14 cellular contexts compared by ENCODE assay signal in genomic region chr5:11642398-11642797, GRCh38.
A peak's percentile ranks its signal among the peaks of the same experiment; 100 is the strongest.
DNase-seq lines count a peak whose midpoint lies in the region; ATAC-seq and TF ChIP-seq lines count a peak whose summit lies in the region.
"Had no signal": no experiment of that assay in that cellular context is flagged by ENCODE, and none has a peak within 500 bp of the region (broad histone marks: within the 10 kb centered on the region; RNA-seq: fewer than 3 reads in every experiment).

No MANE protein-coding gene starts in this region.

- peak overlapping the region; percentile 39 to 57 for H3K27ac Mint-ChIP-seq in natural killer cell
- H3K27ac Mint-ChIP-seq: CD8-positive, alpha-beta memory T cell; GM23338 had no signal

- no peaks in the 10 kb centered on the region for H3K27me3 Mint-ChIP-seq in natural killer cell (ENCODE audit: low read depth in 2 of 2)
- H3K27me3 Mint-ChIP-seq: CD4-positive, CD25-positive, alpha-beta regulatory T cell; CD8-positive, alpha-beta memory T cell had no signal

- H3K9me3 ChIP-seq in Loucy (ENCODE audit: insufficient read depth, low read depth, low read length), result no peaks in the 10 kb centered on the region
- H3K9me3 ChIP-seq: BE2C, Caco-2 had no signal

- no peaks in the 10 kb centered on the region for H3K79me2 ChIP-seq in Loucy (ENCODE audit: insufficient read depth, low read length)

- peak; percentile 4 for DNase-seq in CMK (ENCODE audit: low read depth)
- DNase-seq in UCSD-AML1 (lab: John Stamatoyannopoulos, UW; ENCODE audit: unreplicated experiment), result peak; percentile 16
- peak; percentile 29 for DNase-seq in natural killer cell
- DNase-seq in SHP77 (lab: John Stamatoyannopoulos, UW), result no peak
- DNase-seq: BE2C; Caco-2; CD4-positive, CD25-positive, alpha-beta regulatory T cell; CD8-positive, alpha-beta memory T cell; HCEC 1CT had no signal

- H2AFZ ChIP-seq in Loucy (ENCODE audit: low read length), result 0 out of 2 replicates have a peak overlapping the region, but pooled peaks have one; percentile 4
- H2AFZ ChIP-seq: GM23338 had no signal

- H3K36me3 ChIP-seq in Loucy (ENCODE audit: insufficient read depth, low read length), result no peaks in the 10 kb centered on the region
- H3K36me3 ChIP-seq: BE2C had no signal

- peak overlapping the region; percentile 81 for H3K4me3 Mint-ChIP-seq in natural killer cell
- H3K4me3 Mint-ChIP-seq: CD4-positive, CD25-positive, alpha-beta regulatory T cell; GM23338 had no signal

- no peaks in the 10 kb centered on the region for H3K27me3 ChIP-seq in Loucy (ENCODE audit: insufficient read depth, low read length, poor library complexity, severe bottlenecking)
- H3K27me3 ChIP-seq: BE2C had no signal

- H3K4me2 ChIP-seq in Loucy (ENCODE audit: low read depth, low read length, poor library complexity, severe bottlenecking), result peak overlapping the region; percentile 72
- H3K4me2 ChIP-seq: GM23338 had no signal

- H3K4me1 ChIP-seq in Loucy (ENCODE audit: insufficient read depth, low read length, poor library complexity, severe bottlenecking), result peaks cover 53% of the 10 kb centered on the region
- H3K4me1 ChIP-seq: BE2C, Caco-2 had no signal

- peaks cover 20 to 25% of the 10 kb centered on the region in 2 donors for H3K4me1 Mint-ChIP-seq in natural killer cell
- H3K4me1 Mint-ChIP-seq: CD4-positive, CD25-positive, alpha-beta regulatory T cell; GM23338 had no signal

- TF ChIP-seq CTCF in Loucy (conservative IDR thresholded peaks at IDR 0.05; ENCODE audit: low read length), result no peak
- TF ChIP-seq CTCF in natural killer cell (IDR thresholded peaks at IDR 0.05), result no peak

- peak overlapping the region; percentile 60 for H3K4me3 ChIP-seq in Loucy (ENCODE audit: low read length, poor library complexity, severe bottlenecking)
- H3K4me3 ChIP-seq: GM23338, K562 had no signal

- H3K9ac ChIP-seq in Loucy (ENCODE audit: low read depth, low read length, poor library complexity, severe bottlenecking), result peak overlapping the region; percentile 67

- H4K20me1 ChIP-seq in Loucy (ENCODE audit: insufficient read depth, low read length, poor library complexity, severe bottlenecking), result no peaks in the 10 kb centered on the region

- no peaks in the 10 kb centered on the region for H3K9me2 ChIP-seq in Loucy (replicated peaks; ENCODE audit: low read depth, low read length)

- no peaks in the 10 kb centered on the region for H3K9me3 Mint-ChIP-seq in natural killer cell
- H3K9me3 Mint-ChIP-seq: GM23338 had no signal

- intact Hi-C loops in natural killer cell (cut with micrococcal nuclease), result no loop called here

- ATAC-seq in natural killer cell (peak; percentile 77 to 99 (median 96)), GM18517 (IDR thresholded peaks at IDR 0.05; ENCODE audit: unreplicated experiment) (no peak), HG03460 (IDR thresholded peaks at IDR 0.05; ENCODE audit: unreplicated experiment) (no peak)
- ATAC-seq: GM23338, K562 had no signal

- no peaks in the 10 kb centered on the region for H3K36me3 Mint-ChIP-seq in natural killer cell
- H3K36me3 Mint-ChIP-seq: CD4-positive, CD25-positive, alpha-beta regulatory T cell; CD8-positive, alpha-beta memory T cell had no signal

- H3F3A ChIP-seq in Loucy (ENCODE audit: low read depth), result peaks cover 9% of the 10 kb centered on the region

Comparison
In these comparisons a context has a peak if more than half of its experiments do, and no peak if none do; other contexts are left out.
1. DNase-seq: peak in CMK (single experiment), UCSD-AML1 (single experiment) and natural killer cell (single experiment); none in SHP77 (0 of 2).
2. ATAC-seq: peak in natural killer cell (3 of 3); none in GM18517 (single experiment) and HG03460 (single experiment).